ENCODE assay signal across 8 cellular contexts in the genomic region with DNA sequence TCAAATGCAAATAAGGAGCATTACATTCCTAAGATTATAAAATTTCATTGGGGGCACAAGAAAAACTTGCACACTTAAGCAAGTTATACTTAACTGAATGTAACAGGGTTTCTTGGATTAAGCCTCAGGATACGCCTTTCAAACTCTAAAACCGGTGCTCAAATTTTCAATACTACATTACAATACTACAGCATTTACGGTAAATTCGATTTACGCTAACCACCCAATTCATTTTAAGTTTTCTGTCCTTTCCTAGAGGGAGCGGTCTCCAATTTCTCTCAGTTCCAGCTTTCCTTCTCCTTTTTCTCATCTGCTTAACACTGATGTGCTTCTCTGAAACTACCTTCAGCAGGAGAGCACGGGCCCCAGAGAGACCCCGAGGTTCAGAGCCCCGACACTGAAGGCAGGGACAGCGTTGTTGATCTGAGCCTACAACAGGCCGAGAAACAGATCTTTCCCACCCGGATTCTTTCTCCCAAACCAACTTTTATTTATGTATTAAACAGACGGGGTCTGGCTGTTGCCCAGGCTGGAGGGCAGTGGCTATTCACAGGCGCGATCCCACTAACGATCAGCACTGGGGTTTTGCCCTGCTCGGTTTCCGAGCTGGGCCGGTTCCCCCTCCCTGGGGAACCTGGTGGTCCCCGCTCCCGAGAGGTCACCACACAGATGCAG. TPM values are rescaled to one million over a fixed set of nuclear protein-coding genes. Genes with fewer than 3 reads are reported as not detected.
DNase-seq lines count a peak whose midpoint lies in the region; ATAC-seq and TF ChIP-seq lines count a peak whose summit lies in the region.

No MANE protein-coding gene starts in this region.

- intact Hi-C loops in heart right ventricle (cut with DNase I), result no loop called here
- intact Hi-C loops in Right ventricle myocardium inferior (cut with DNase I), result no loop called here

- WGBS in heart right ventricle, 2 donors, result 5 to 6% methylated on average over 21 of the region's 21 CpGs

- H3K36me3 ChIP-seq in heart right ventricle, result peaks cover 0 to 16% (median 3%) of the 10 kb centered on the region in 9 donors

- peaks cover 6 to 22% (median 18%) of the 10 kb centered on the region in 9 donors for H3K4me1 ChIP-seq in heart right ventricle

- H3K4me3 ChIP-seq in heart right ventricle (peak overlapping the region; percentile 76 to 100 (median 94)), fibroblast of the aortic adventitia (ENCODE audit: low read depth, low read length) (peak overlapping the region; percentile 99)

- ATAC-seq in heart right ventricle (no peak), Right ventricle myocardium inferior (no peak), HG03342 (IDR thresholded peaks at IDR 0.05; ENCODE audit: unreplicated experiment) (no peak), GM19035 (IDR thresholded peaks at IDR 0.05; ENCODE audit: unreplicated experiment) (no peak)

- no peaks in the 10 kb centered on the region for H3K27me3 ChIP-seq in heart right ventricle

- H3K27ac ChIP-seq in heart right ventricle, result peak overlapping the region in 9 of 10 donors; percentile 93 to 98 (median 96)

- peaks cover 0 to 4% (median 0%) of the 10 kb centered on the region in 11 donors for H3K9me3 ChIP-seq in heart right ventricle

- DNase-seq in heart right ventricle (no peak), Right ventricle myocardium inferior (ENCODE audit: missing footprints) (no peak), SW480 (ENCODE audit: low spot score) (peak; percentile 32), fibroblast of the aortic adventitia (ENCODE audit: low read depth) (peak; percentile 14), retina (peak; percentile 6), occipital lobe (lab: John Stamatoyannopoulos, UW) (no peak)

- TF ChIP-seq CTCF in heart right ventricle (IDR thresholded peaks at IDR 0.05), result no peak
- TF ChIP-seq CTCF in fibroblast of the aortic adventitia (IDR thresholded peaks at IDR 0.05; ENCODE audit: insufficient read depth, low read length), result no peak

RNA-seq across cellular contexts. Expression of a gene that starts 0.8 kb away (rescaled TPM):
- 1 to 10 TPM in 1 of 10 donors, under 1 TPM in 9; 0.28 to 1.2 (median 0.78) TPM for total RNA-seq in heart right ventricle
- under 1 TPM; 0.28 to 0.37 TPM for polyA plus RNA-seq in heart right ventricle
- 0.60 TPM for total RNA-seq in Right ventricle myocardium inferior
- 4.3 and 6.5 TPM in 2 replicates for total RNA-seq in fibroblast of the aortic adventitia (ENCODE audit: low replicate concordance)
- 5.1 TPM for total RNA-seq in occipital lobe

RNA-seq across cellular contexts. Expression of a gene that starts 21.9 kb away (rescaled TPM):
- total RNA-seq in heart right ventricle (1 to 10 TPM; 6.6 to 9.2 (median 7.8) TPM), Right ventricle myocardium inferior (7.0 TPM), fibroblast of the aortic adventitia (ENCODE audit: low replicate concordance) (11.2 and 15.2 TPM in 2 replicates), occipital lobe (25.7 TPM)
- polyA plus RNA-seq in heart right ventricle, result 1 to 10 TPM; 2.0 to 2.6 TPM

RNA-seq across cellular contexts. Expression of a gene that starts 34.8 kb away (rescaled TPM):
- total RNA-seq in heart right ventricle, result 1 to 10 TPM; 2.0 to 3.4 (median 2.6) TPM
- 1 to 10 TPM; 2.0 TPM for polyA plus RNA-seq in heart right ventricle
- 2.9 TPM for total RNA-seq in Right ventricle myocardium inferior
- 4.1 and 5.2 TPM in 2 replicates for total RNA-seq in fibroblast of the aortic adventitia (ENCODE audit: low replicate concordance)
- total RNA-seq in occipital lobe, result 12.6 TPM

Comparison
In these comparisons a context has a peak if more than half of its experiments do, and no peak if none do; other contexts are left out.
1. DNase-seq: peak in SW480 (single experiment), fibroblast of the aortic adventitia (single experiment) and retina (single experiment); none in heart right ventricle (0 of 2), Right ventricle myocardium inferior (single experiment) and occipital lobe (single experiment).